In the genomic region with DNA sequence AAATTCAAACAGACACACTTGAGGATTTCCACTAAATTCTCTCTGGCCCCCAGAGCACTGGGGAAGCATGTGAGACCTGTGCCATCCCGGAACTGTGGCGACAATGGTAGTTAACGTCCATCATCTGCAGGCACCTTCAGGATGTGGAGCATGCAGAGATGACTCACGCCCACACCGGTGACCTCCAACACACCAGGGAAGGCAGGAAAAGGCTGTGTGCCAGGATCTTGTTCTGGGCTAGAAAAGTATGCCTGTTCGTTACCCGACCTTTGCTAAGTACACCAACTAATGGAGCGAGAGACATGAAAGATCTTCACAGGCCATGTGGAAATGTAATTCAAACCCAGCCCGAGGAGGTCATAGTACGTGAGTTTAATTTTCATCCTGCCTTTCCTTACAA, we compare ENCODE assay signal across 18 cellular contexts.
A peak's percentile ranks its signal among the peaks of the same experiment; 100 is the strongest.
DNase-seq lines count a peak whose midpoint lies in the region; ATAC-seq and TF ChIP-seq lines count a peak whose summit lies in the region.
"Had no signal": no experiment of that assay in that cellular context is flagged by ENCODE, and none has a peak within 500 bp of the region (broad histone marks: within the 10 kb centered on the region; RNA-seq: fewer than 3 reads in every experiment).

No MANE protein-coding gene starts in this region.

- H3K9me3 Mint-ChIP-seq in CD14-positive monocyte, result no peaks in the 10 kb centered on the region

- H3K27me3 Mint-ChIP-seq in CD14-positive monocyte (ENCODE audit: low read depth in 3 of 3), result peaks cover 11 to 20% (median 15%) of the 10 kb centered on the region in 3 donors

- intact Hi-C loops in ovary (cut with DNase I), result no loop called here
- intact Hi-C loops in CD14-positive monocyte (cut with micrococcal nuclease), result no loop called here
- intact Hi-C loops in left cardiac atrium (cut with DNase I), result no loop called here

- no peaks in the 10 kb centered on the region for H3K36me3 ChIP-seq in ovary

- H3K4me3 ChIP-seq in ovary, result no peak overlapping the region

- no peak for TF ChIP-seq CTCF in ovary (IDR thresholded peaks at IDR 0.05)
- no peak for TF ChIP-seq CTCF in CD14-positive monocyte (IDR thresholded peaks at IDR 0.05)

- peak overlapping the region in 1 of 7 donors; percentile 21 for H3K27ac Mint-ChIP-seq in CD14-positive monocyte

- no peak for ATAC-seq in GM18907 (IDR thresholded peaks at IDR 0.05; ENCODE audit: unreplicated experiment)
- no peak for ATAC-seq in GM18517 (IDR thresholded peaks at IDR 0.05; ENCODE audit: unreplicated experiment)
- ATAC-seq in left cardiac atrium, result no peak
- ATAC-seq: activated CD4-positive, CD25-positive, alpha-beta regulatory T cell treated with anti-CD3 and anti-CD28 coated beads, Interleukin-2, amount 50 U/mL, for 24 hours; left lobe of liver; sciatic nerve had no signal

- no peak for TF ChIP-seq EP300 in ovary (IDR thresholded peaks at IDR 0.05)

- H3K4me1 ChIP-seq in ovary (ENCODE audit: insufficient read depth), result no peaks in the 10 kb centered on the region

- peak; percentile 92 for DNase-seq in Daoy (ENCODE audit: low read depth)
- peak; percentile 77 for DNase-seq in M059J (ENCODE audit: low read depth)
- DNase-seq in dermis blood vessel endothelial cell, result peak; percentile 61
- peak in 3 of 5 donors; percentile 22 to 42 (median 23) for DNase-seq in ovary
- DNase-seq in CD14-positive monocyte (ENCODE audit: low spot score), result no peak
- DNase-seq in left cardiac atrium, result no peak
- DNase-seq: activated gamma-delta T cell; aorta; cortex of kidney; NCI-H1417; nucleus accumbens; stimulated activated CD4-positive, alpha-beta T cell treated with anti-CD3 and anti-CD28 coated beads, Interleukin-2, amount 100 ng/mL, for 48 hours had no signal

- WGBS in ovary, 3 donors, result 60 to 65% (median 64%) methylated on average over 10 of the region's 10 CpGs

- no peak overlapping the region for H3K4me3 Mint-ChIP-seq in CD14-positive monocyte

- no peak for TF ChIP-seq POLR2A in ovary (IDR thresholded peaks at IDR 0.05)

- no peaks in the 10 kb centered on the region for H3K27me3 ChIP-seq in ovary

- no peak overlapping the region for H3K27ac ChIP-seq in ovary
- H3K27ac ChIP-seq: KMS-11 had no signal

- no peaks in the 10 kb centered on the region for H3K36me3 Mint-ChIP-seq in CD14-positive monocyte

- no peaks in the 10 kb centered on the region for H3K9me3 ChIP-seq in ovary

- H3K4me1 Mint-ChIP-seq in CD14-positive monocyte, result no peaks in the 10 kb centered on the region

Comparison
In these comparisons a context has a peak if more than half of its experiments do, and no peak if none do; other contexts are left out.
1. DNase-seq: peak in Daoy (single experiment), M059J (single experiment), dermis blood vessel endothelial cell (single experiment) and ovary (3 of 5); none in CD14-positive monocyte (single experiment) and left cardiac atrium (single experiment).